In the genomic region with DNA sequence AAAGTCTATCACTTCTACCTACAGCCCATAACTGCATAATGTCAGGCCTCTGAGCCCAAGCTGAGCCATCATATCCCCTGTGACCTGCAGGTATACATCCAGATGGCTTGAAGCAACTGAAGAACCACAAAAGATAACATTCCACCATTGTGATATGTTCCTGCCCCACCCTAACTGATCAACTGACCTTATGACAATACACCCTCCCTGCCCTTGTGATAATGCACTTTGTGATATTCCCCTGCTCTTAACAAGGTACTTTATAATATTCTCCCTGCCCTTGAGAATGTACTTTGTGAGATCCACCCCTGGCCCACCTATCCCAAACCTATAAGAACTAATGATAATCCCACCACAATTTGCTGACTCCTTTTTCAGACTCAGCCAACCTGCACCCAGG, we compare ENCODE assay signal across 25 cellular contexts. TPM values are rescaled to one million over a fixed set of nuclear protein-coding genes. Genes with fewer than 3 reads are reported as not detected.
DNase-seq lines count a peak whose midpoint lies in the region; ATAC-seq, FAIRE-seq and TF ChIP-seq lines count a peak whose summit lies in the region.
"Had no signal": no experiment of that assay in that cellular context is flagged by ENCODE, and none has a peak within 500 bp of the region (broad histone marks: within the 10 kb centered on the region; RNA-seq: fewer than 3 reads in every experiment).

No MANE protein-coding gene starts in this region.

- intact Hi-C loops in CD4-positive, alpha-beta memory T cell (cut with micrococcal nuclease), result no loop called here
- intact Hi-C loops in K562 (cut with micrococcal nuclease), result no loop called here
- intact Hi-C loops in lower lobe of right lung (cut with DNase I), result no loop called here

- POLR2A ChIA-PET in CD4-positive, alpha-beta memory T cell (lab: Charles Lee; ENCODE audit: partially characterized antibody), result no interaction called here
- POLR2A ChIA-PET in K562 (lab: Yijun Ruan, JAX), result no interaction called here

- no peak for FAIRE-seq in K562 (lab: Jason Lieb, UNC)
- FAIRE-seq: GM12878, GM19239, HepG2 had no signal

- CTCF ChIA-PET in CD4-positive, alpha-beta memory T cell (lab: Charles Lee; ENCODE audit: partially characterized antibody), result no interaction called here
- CTCF ChIA-PET in K562 (lab: Yijun Ruan, JAX; ENCODE audit: low intra/inter-chr PET ratio), result no interaction called here

- H4K20me1 ChIP-seq in K562 (replicated peaks; ENCODE audit: control insufficient read depth, insufficient read depth, low read length), result no peaks in the 10 kb centered on the region

- H3K27ac ChIP-seq in CD4-positive, alpha-beta memory T cell (ENCODE audit: low read depth, low read length), result no peak overlapping the region
- no peak overlapping the region for H3K27ac ChIP-seq in K562 (ENCODE audit: extremely low read depth, low read depth, low read length)
- H3K27ac ChIP-seq in lower lobe of right lung, result no peak overlapping the region
- H3K27ac ChIP-seq: GM23248, KMS-11 had no signal

- H3K4me1 Mint-ChIP-seq in T-helper 2 cell treated with Interferon-gamma antibody and Interleukin-4, amounts not matched to agents 5 μg/mL and 100 μg/mL, for 36 hours (ENCODE audit: low read depth), result peaks cover 25% of the 10 kb centered on the region
- peaks cover 9 to 24% (median 16%) of the 10 kb centered on the region in 4 donors for H3K4me1 Mint-ChIP-seq in CD4-positive, alpha-beta memory T cell
- peaks cover 17% of the 10 kb centered on the region for H3K4me1 Mint-ChIP-seq in T-helper 17 cell

- no peak for TF ChIP-seq RAD21 in K562 (CRISPR knock-in tag; conservative IDR thresholded peaks at IDR 0.05 in 1 of 2, IDR thresholded peaks at IDR 0.05 in 1 of 2)

- TF ChIP-seq CTCF in K562 (IDR thresholded peaks at IDR 0.05 in 2 of 3, conservative IDR thresholded peaks at IDR 0.05 in 1 of 3; ENCODE audit: insufficient read depth in 2 of 3, low read depth in 1 of 3, low read length in 3 of 3) (no peak), lower lobe of right lung (IDR thresholded peaks at IDR 0.05) (no peak)

- TF ChIP-seq POLR2A in K562 (conservative IDR thresholded peaks at IDR 0.05), result no peak

- no peak for TF ChIP-seq EP300 in K562 (IDR thresholded peaks at IDR 0.05; ENCODE audit: low read length)

- ATAC-seq in T-helper 17 cell (no peak), K562 (peak; percentile 37), lower lobe of right lung (no peak), HG02981 (IDR thresholded peaks at IDR 0.05; ENCODE audit: unreplicated experiment) (no peak), HG02852 (IDR thresholded peaks at IDR 0.05; ENCODE audit: unreplicated experiment) (no peak)
- ATAC-seq: CD8-positive, alpha-beta T cell; HCT116; HepG2 had no signal

- no peaks in the 10 kb centered on the region for H3K9me1 ChIP-seq in K562 (ENCODE audit: control insufficient read depth, insufficient read depth, low read length)

- no peak overlapping the region for H2AFZ ChIP-seq in K562 (ENCODE audit: low read depth, low read length)
- H2AFZ ChIP-seq: GM23248 had no signal

- H3K4me3 ChIP-seq in CD4-positive, alpha-beta memory T cell (ENCODE audit: low read length in 2 of 2), result no peak overlapping the region
- H3K4me3 ChIP-seq in K562 (no peak overlapping the region), lower lobe of right lung (no peak overlapping the region)
- H3K4me3 ChIP-seq: GM12878, GM23248 had no signal

- H3K36me3 ChIP-seq in CD4-positive, alpha-beta memory T cell (ENCODE audit: insufficient read depth, low read length), result no peaks in the 10 kb centered on the region
- H3K36me3 ChIP-seq in K562 (ENCODE audit: control insufficient read depth, insufficient read depth, low read length) (no peaks in the 10 kb centered on the region), lower lobe of right lung (no peaks in the 10 kb centered on the region)

- peaks cover 33% of the 10 kb centered on the region for H3K4me1 ChIP-seq in CD4-positive, alpha-beta memory T cell (ENCODE audit: insufficient read depth, low read length)
- H3K4me1 ChIP-seq in K562 (replicated peaks in 1 of 2; ENCODE audit: control insufficient read depth in 2 of 2, insufficient read depth in 2 of 2, low read length in 2 of 2) (peaks cover 0 to 5% of the 10 kb centered on the region in 2 experiments; a peak in 2 of 5 replicates), lower lobe of right lung (peaks cover 5% of the 10 kb centered on the region)

- no peak overlapping the region; the same call in 1 of the 2 replicates for H3K4me2 ChIP-seq in K562 (ENCODE audit: insufficient read depth, low read length)
- H3K4me2 ChIP-seq: KMS-11 had no signal

- in situ Hi-C loops in K562 (cut with MboI), result no loop called here

- no peaks in the 10 kb centered on the region for H3K9me3 Mint-ChIP-seq in T-helper 2 cell treated with Interferon-gamma antibody and Interleukin-4, amounts not matched to agents 5 μg/mL and 100 μg/mL, for 36 hours
- H3K9me3 Mint-ChIP-seq in CD4-positive, alpha-beta memory T cell, result no peaks in the 10 kb centered on the region
- H3K9me3 Mint-ChIP-seq: CD8-positive, alpha-beta T cell had no signal

- no peaks in the 10 kb centered on the region for H3K27me3 Mint-ChIP-seq in T-helper 2 cell treated with Interferon-gamma antibody and Interleukin-4, amounts not matched to agents 5 μg/mL and 100 μg/mL, for 36 hours (ENCODE audit: low read depth)
- no peaks in the 10 kb centered on the region for H3K27me3 Mint-ChIP-seq in CD4-positive, alpha-beta memory T cell
- H3K27me3 Mint-ChIP-seq in T-helper 17 cell, result no peaks in the 10 kb centered on the region

- no TSS peak for BruUV-seq in K562 (replicated peaks; lab: Mats Ljungman, UMichigan)

- H3K9me3 ChIP-seq in CD4-positive, alpha-beta memory T cell (ENCODE audit: control insufficient read depth in 1 of 2, low read length in 2 of 2), result no peaks in the 10 kb centered on the region
- no peaks in the 10 kb centered on the region for H3K9me3 ChIP-seq in T-helper 17 cell (ENCODE audit: control insufficient read depth, low read length, poor library complexity, severe bottlenecking)
- 0 out of 2 replicates have a peak, but pooled peaks cover 1% of the 10 kb centered on the region for H3K9me3 ChIP-seq in K562 (replicated peaks; ENCODE audit: control insufficient read depth, insufficient read depth, low read depth, low read length)
- H3K9me3 ChIP-seq in lower lobe of right lung, result no peaks in the 10 kb centered on the region

- no peak overlapping the region for H3K4me3 Mint-ChIP-seq in T-helper 2 cell treated with Interferon-gamma antibody and Interleukin-4, amounts not matched to agents 5 μg/mL and 100 μg/mL, for 36 hours
- H3K4me3 Mint-ChIP-seq in CD4-positive, alpha-beta memory T cell, result peak overlapping the region in 3 of 8 donors; percentile 1 to 15 (median 6)
- H3K4me3 Mint-ChIP-seq in T-helper 17 cell, result no peak overlapping the region

- no peaks in the 10 kb centered on the region for H3K27me3 ChIP-seq in CD4-positive, alpha-beta memory T cell (ENCODE audit: insufficient read depth, low read length)
- H3K27me3 ChIP-seq in K562 (ENCODE audit: control insufficient read depth in 2 of 2, insufficient read depth in 2 of 2, low read length in 2 of 2) (no peaks in the 10 kb centered on the region), lower lobe of right lung (ENCODE audit: low read depth) (no peaks in the 10 kb centered on the region)

- H3K36me3 Mint-ChIP-seq in T-helper 2 cell treated with Interferon-gamma antibody and Interleukin-4, amounts not matched to agents 5 μg/mL and 100 μg/mL, for 36 hours (ENCODE audit: low read depth), result peaks cover 9% of the 10 kb centered on the region
- no peaks in the 10 kb centered on the region for H3K36me3 Mint-ChIP-seq in CD4-positive, alpha-beta memory T cell
- H3K36me3 Mint-ChIP-seq in T-helper 17 cell (ENCODE audit: low read depth), result no peaks in the 10 kb centered on the region
- H3K36me3 Mint-ChIP-seq: CD8-positive, alpha-beta T cell had no signal

- no peak for DNase-seq in T-helper 2 cell treated with Interferon-gamma antibody and Interleukin-4, amounts not matched to agents 5 μg/mL and 100 μg/mL, for 36 hours (ENCODE audit: low spot score)
- no peak for DNase-seq in T-helper 2 cell
- no peak for DNase-seq in CD4-positive, alpha-beta memory T cell
- DNase-seq in T-helper 17 cell, result no peak
- peak in 1 of 4 experiments; percentile 14 for DNase-seq in K562 (ENCODE audit: extremely low read depth in 1 of 4, low spot score in 3 of 4)
- no peak for DNase-seq in lower lobe of right lung
- DNase-seq: 8988T; Calu3; CD8-positive, alpha-beta T cell; EL; GM23248; NCI-H1417 treated with DMSO at 0.1 percent for 48 hours; NCI-H187 treated with DMSO at 0.1 percent for 48 hours; NCI-H2227 treated with DMSO at 0.1 percent for 48 hours; NCI-H510A treated with DMSO at 0.1 percent for 48 hours; NCI-H774; RPMI8226; SHP77 treated with DMSO at 0.1 percent for 48 hours had no signal

- peaks cover 20% of the 10 kb centered on the region for H3K79me2 ChIP-seq in K562 (ENCODE audit: control insufficient read depth, insufficient read depth, low read length)

- no peak overlapping the region for H3K9ac ChIP-seq in K562 (ENCODE audit: insufficient read depth in 1 of 2, low read depth in 2 of 2, low read length in 2 of 2)
- H3K9ac ChIP-seq: GM23248, KMS-11 had no signal

- H3K27ac Mint-ChIP-seq in T-helper 2 cell treated with Interferon-gamma antibody and Interleukin-4, amounts not matched to agents 5 μg/mL and 100 μg/mL, for 36 hours, result peak overlapping the region; percentile 35
- H3K27ac Mint-ChIP-seq in CD4-positive, alpha-beta memory T cell, result peak overlapping the region in 6 of 7 donors; percentile 9 to 57 (median 29)
- peak overlapping the region; percentile 21 for H3K27ac Mint-ChIP-seq in T-helper 17 cell

RNA-seq across cellular contexts. Expression of a gene that starts 24.4 kb away (rescaled TPM):
- total RNA-seq in CD4-positive, alpha-beta memory T cell, result 10 to 100 TPM; 47.0 to 53.5 TPM
- polyA plus RNA-seq in CD4-positive, alpha-beta memory T cell, result 1 to 10 TPM; 3.5 to 9.6 TPM
- total RNA-seq in T-helper 17 cell, result 10 to 100 TPM; 77.1 to 80.4 TPM
- total RNA-seq in K562 (2011; cell fraction: chromatin; rRNA removed; ENCODE audit: low replicate concordance), result 19.1 and 97.1 TPM in 2 replicates
- total RNA-seq in K562 (2011; cell fraction: nucleolus; rRNA removed), result 9.5 and 14.3 TPM in 2 replicates
- total RNA-seq in K562 (2011; cell fraction: nucleoplasm; rRNA removed), result 35.8 and 66.0 TPM in 2 replicates
- total RNA-seq in K562 (2014; rRNA removed), result 4.5 and 6.5 TPM in 2 replicates
- 12.2 and 12.3 TPM in 2 replicates for total RNA-seq in K562 (2014; rRNA removed; fragmentation: Illumina TruSeq; extraction: Trizol)
- total RNA-seq in K562 (2015; rRNA removed; fragmentation: Illumina TruSeq; extraction: Trizol), result 9.1 and 10.6 TPM in 2 replicates
- 7.4 and 9.8 TPM in 2 replicates for total RNA-seq in K562 (2021)
- polyA plus RNA-seq in K562 (2011; rRNA removed), result 6.8 and 7.0 TPM in 2 replicates
- 1.4 and 2.5 TPM in 2 replicates for polyA plus RNA-seq in K562 (2011; cell fraction: cytosol; rRNA removed)
- polyA plus RNA-seq in K562 (2011; cell fraction: nucleus; rRNA removed), result 8.2 and 12.3 TPM in 2 replicates
- polyA plus RNA-seq in K562 (2012), result 3.3 TPM in 2 replicates
- 4.0 and 5.0 TPM in 2 replicates for polyA plus RNA-seq in K562 (2014; fragmentation: Illumina TruSeq; extraction: Trizol)
- polyA plus RNA-seq in K562 (2014; fragmentation: Nextera tagmentation; extraction: Ambion mirVana), result 1 to 10 TPM; 1.2 to 2.0 TPM
- polyA plus RNA-seq in K562 (2014; rRNA removed), result 3.7 TPM in 2 replicates
- polyA minus RNA-seq in K562 (2011; rRNA and poly(A)+ RNA removed), result 22.6 and 23.1 TPM in 2 replicates
- 2.8 and 2.9 TPM in 2 replicates for polyA minus RNA-seq in K562 (2011; cell fraction: cytosol; rRNA and poly(A)+ RNA removed)
- 23.0 and 39.1 TPM in 2 replicates for polyA minus RNA-seq in K562 (2011; cell fraction: nucleus; rRNA and poly(A)+ RNA removed)
- total RNA-seq in lower lobe of right lung, result 32.6 TPM
